1 cellular context compared by ENCODE assay signal in genomic region chr1:240093120-240093961, GRCh38.
TF ChIP-seq lines count a peak whose summit lies in the region.

No MANE protein-coding gene starts in this region.

TF ChIP-seq in IMR-90, 13 proteins besides CTCF, POLR2A, EP300 and RAD21 (continued from another document):
- TF ChIP-seq USF2 (IDR thresholded peaks at IDR 0.05; ENCODE audit: low read depth, low read length) (no peak), BHLHE40 (IDR thresholded peaks at IDR 0.05; ENCODE audit: low read depth, low read length) (no peak), CEBPB (IDR thresholded peaks at IDR 0.05; ENCODE audit: low read depth, low read length) (no peak), RFX5 (IDR thresholded peaks at IDR 0.05; ENCODE audit: low read depth, low read length) (no peak), MAZ (IDR thresholded peaks at IDR 0.05; ENCODE audit: borderline replicate concordance, low read depth, low read length) (no peak), NFE2L2 (IDR thresholded peaks at IDR 0.05; ENCODE audit: low read depth, low read length) (no peak), ELK1 (IDR thresholded peaks at IDR 0.05; ENCODE audit: borderline replicate concordance, low read depth, low read length) (no peak), MAFK (IDR thresholded peaks at IDR 0.05; ENCODE audit: low read depth, low read length) (no peak), SMC3 (IDR thresholded peaks at IDR 0.05; ENCODE audit: low read depth, low read length) (no peak), CHD1 (IDR thresholded peaks at IDR 0.05; ENCODE audit: low read depth, low read length) (no peak), RCOR1 (IDR thresholded peaks at IDR 0.05; ENCODE audit: insufficient replicate concordance, low read length) (no peak)
